Comparison of ENCODE assay signal across 1 cellular context in genomic region chr15:92903588-92903955, GRCh38.
TF ChIP-seq lines count a peak whose summit lies in the region.

No MANE protein-coding gene starts in this region.

TF ChIP-seq in WTC11, 78 proteins besides CTCF, POLR2A, EP300 and RAD21 (continued from another document):
- TF ChIP-seq, protein P1, sequence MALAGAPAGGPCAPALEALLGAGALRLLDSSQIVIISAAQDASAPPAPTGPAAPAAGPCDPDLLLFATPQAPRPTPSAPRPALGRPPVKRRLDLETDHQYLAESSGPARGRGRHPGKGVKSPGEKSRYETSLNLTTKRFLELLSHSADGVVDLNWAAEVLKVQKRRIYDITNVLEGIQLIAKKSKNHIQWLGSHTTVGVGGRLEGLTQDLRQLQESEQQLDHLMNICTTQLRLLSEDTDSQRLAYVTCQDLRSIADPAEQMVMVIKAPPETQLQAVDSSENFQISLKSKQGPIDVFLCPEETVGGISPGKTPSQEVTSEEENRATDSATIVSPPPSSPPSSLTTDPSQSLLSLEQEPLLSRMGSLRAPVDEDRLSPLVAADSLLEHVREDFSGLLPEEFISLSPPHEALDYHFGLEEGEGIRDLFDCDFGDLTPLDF (CRISPR knock-in tag; IDR thresholded peaks at IDR 0.05), result no peak
- TF ChIP-seq ELF4 (CRISPR knock-in tag; IDR thresholded peaks at IDR 0.05; ENCODE audit: low read depth) (no peak), USF2 (CRISPR knock-in tag; IDR thresholded peaks at IDR 0.05) (no peak)
